10 cellular contexts compared by ENCODE assay signal in genomic region chr2:27716301-27717069, GRCh38. TPM values are rescaled to one million over a fixed set of nuclear protein-coding genes. Genes with fewer than 3 reads are reported as not detected.
DNase-seq lines count a peak whose midpoint lies in the region; ATAC-seq and TF ChIP-seq lines count a peak whose summit lies in the region.
"Had no signal": no experiment of that assay in that cellular context is flagged by ENCODE, and none has a peak within 500 bp of the region (broad histone marks: within the 10 kb centered on the region; RNA-seq: fewer than 3 reads in every experiment).

No MANE protein-coding gene starts in this region.

- DNase-seq in MM.1S (peak; percentile 31), endothelial cell (ENCODE audit: low spot score) (peak; percentile 31), natural killer cell (no peak), nucleus accumbens (lab: John Stamatoyannopoulos, UW) (no peak), OCI-M1 (lab: John Stamatoyannopoulos, UW) (no peak), COR-L47 (lab: John Stamatoyannopoulos, UW) (no peak)
- DNase-seq in effector CD8-positive, alpha-beta T cell (lab: John Stamatoyannopoulos, UW) = no peak
- DNase-seq: activated effector memory CD4-positive, alpha-beta T cell treated with Interleukin-2 at 50 U/mL for 16 hours; NCI-H1436 had no signal

- peaks cover 37 to 74% (median 62%) of the 10 kb centered on the region in 10 experiments for H3K4me1 ChIP-seq in BLaER1 treated with 17β-estradiol and CSF1 and Interleukin-3, amounts not matched to agents 10 nM and 100 nM
- peaks cover 17% of the 10 kb centered on the region for H3K4me1 ChIP-seq in MM.1S (ENCODE audit: low read length)

- H3K4me1 Mint-ChIP-seq in endothelial cell (ENCODE audit: unreplicated experiment) (peaks cover 25% of the 10 kb centered on the region), natural killer cell (peaks cover 16 to 18% of the 10 kb centered on the region in 2 donors)

- H3K27ac ChIP-seq in BLaER1 treated with 17β-estradiol and CSF1 and Interleukin-3, amounts not matched to agents 10 nM and 100 nM = peak overlapping the region in 3 of 11 experiments; percentile 33 to 47 (median 34); a peak in 7 of 22 replicates
- H3K27ac ChIP-seq in MM.1S (ENCODE audit: low read length) = peak overlapping the region; percentile 41; the same call in 1 of the 2 replicates

- H2AFZ ChIP-seq in MM.1S (ENCODE audit: low read length) = peak overlapping the region; percentile 68

- no peaks in the 10 kb centered on the region for H3K36me3 ChIP-seq in BLaER1 treated with 17β-estradiol and CSF1 and Interleukin-3, amounts not matched to agents 10 nM and 100 nM
- H3K36me3 ChIP-seq in MM.1S (replicated peaks; ENCODE audit: insufficient read depth, low read length) = no peaks in the 10 kb centered on the region

- H3K36me3 Mint-ChIP-seq in endothelial cell (ENCODE audit: low read depth, unreplicated experiment) = no peaks in the 10 kb centered on the region
- H3K36me3 Mint-ChIP-seq in natural killer cell = no peaks in the 10 kb centered on the region

- peaks cover 9% of the 10 kb centered on the region; the same call in 1 of the 2 replicates for H3F3A ChIP-seq in MM.1S (ENCODE audit: insufficient read depth, low read length)

- H3K4me3 Mint-ChIP-seq in endothelial cell (ENCODE audit: unreplicated experiment) (peak overlapping the region; percentile 79), natural killer cell (peak overlapping the region; percentile 70)

- H3K4me2 ChIP-seq in BLaER1 treated with 17β-estradiol and CSF1 and Interleukin-3, amounts not matched to agents 10 nM and 100 nM = peak overlapping the region; percentile 60 to 97 (median 87)
- H3K4me2 ChIP-seq in MM.1S (ENCODE audit: low read depth, low read length) = peak overlapping the region; percentile 97

- H4K20me1 ChIP-seq in BLaER1 treated with 17β-estradiol and CSF1 and Interleukin-3, amounts not matched to agents 10 nM and 100 nM = no peaks in the 10 kb centered on the region
- H4K20me1 ChIP-seq in MM.1S (ENCODE audit: insufficient read depth, low read length) = no peaks in the 10 kb centered on the region

- H3K27me3 ChIP-seq in BLaER1 treated with 17β-estradiol and CSF1 and Interleukin-3, amounts not matched to agents 10 nM and 100 nM = peaks cover 0 to 15% (median 12%) of the 10 kb centered on the region in 11 experiments; a peak in 15 of 22 replicates
- H3K27me3 ChIP-seq in MM.1S (replicated peaks; ENCODE audit: insufficient read depth, low read length) = no peaks in the 10 kb centered on the region

- H3K27me3 Mint-ChIP-seq in endothelial cell (ENCODE audit: unreplicated experiment) (peaks cover 12% of the 10 kb centered on the region), natural killer cell (ENCODE audit: low read depth in 2 of 2) (peaks cover 15 to 26% of the 10 kb centered on the region in 2 donors)

- H3K9me3 Mint-ChIP-seq in endothelial cell (ENCODE audit: unreplicated experiment) = no peaks in the 10 kb centered on the region
- no peaks in the 10 kb centered on the region for H3K9me3 Mint-ChIP-seq in natural killer cell

- no peaks in the 10 kb centered on the region for H3K9me3 ChIP-seq in BLaER1 treated with 17β-estradiol and CSF1 and Interleukin-3, amounts not matched to agents 10 nM and 100 nM (replicated peaks in 1 of 11)
- no peaks in the 10 kb centered on the region for H3K9me3 ChIP-seq in MM.1S (replicated peaks; ENCODE audit: insufficient read depth, low read length)

- H3K27ac Mint-ChIP-seq in endothelial cell (ENCODE audit: unreplicated experiment) (peak overlapping the region; percentile 6), natural killer cell (peak overlapping the region in 1 of 2 donors; percentile 76)

- intact Hi-C loops in natural killer cell (cut with micrococcal nuclease) = no loop called here

- H3K9me2 ChIP-seq in MM.1S (replicated peaks; ENCODE audit: insufficient read depth, low read length) = no peaks in the 10 kb centered on the region

- H3K79me2 ChIP-seq in MM.1S (ENCODE audit: low read length) = no peaks in the 10 kb centered on the region

- peak overlapping the region in 5 of 11 experiments; percentile 46 to 65 (median 51); a peak in 8 of 22 replicates for H3K9ac ChIP-seq in BLaER1 treated with 17β-estradiol and CSF1 and Interleukin-3, amounts not matched to agents 10 nM and 100 nM
- H3K9ac ChIP-seq in MM.1S (ENCODE audit: low read length) = peak overlapping the region; percentile 34

- no peak for TF ChIP-seq CTCF in MM.1S (IDR thresholded peaks at IDR 0.05; ENCODE audit: low read length)
- TF ChIP-seq CTCF in endothelial cell (IDR thresholded peaks at IDR 0.05; ENCODE audit: unreplicated experiment) = no peak
- no peak for TF ChIP-seq CTCF in natural killer cell (IDR thresholded peaks at IDR 0.05)

- ATAC-seq in natural killer cell = no peak

- peak overlapping the region in 2 of 10 experiments; percentile 31 to 42; a peak in 1 of 20 replicates for H3K4me3 ChIP-seq in BLaER1 treated with 17β-estradiol and CSF1 and Interleukin-3, amounts not matched to agents 10 nM and 100 nM
- peak overlapping the region; percentile 70 for H3K4me3 ChIP-seq in MM.1S (ENCODE audit: low read length)

RNA-seq across cellular contexts. Expression of gene SLC4A1AP, which starts 52.8 kb away (rescaled TPM):
- 19.8 TPM for total RNA-seq in endothelial cell (ENCODE audit: unreplicated experiment)
- 10 to 100 TPM; 22.0 to 26.0 (median 24.8) TPM for total RNA-seq in natural killer cell

RNA-seq across cellular contexts. Expression of gene SUPT7L, which starts 53.1 kb away (rescaled TPM):
- total RNA-seq in endothelial cell (ENCODE audit: unreplicated experiment) (39.1 TPM), natural killer cell (10 to 100 TPM; 52.2 to 53.7 (median 52.8) TPM)

RNA-seq across cellular contexts. Expression of gene MRPL33, which starts 55.0 kb away (rescaled TPM):
- total RNA-seq in endothelial cell (ENCODE audit: unreplicated experiment) = 52.0 TPM
- 10 to 100 TPM; 21.5 to 28.5 (median 27.3) TPM for total RNA-seq in natural killer cell

Comparison
In these comparisons a context has a peak if more than half of its experiments do, and no peak if none do; other contexts are left out.
1. DNase-seq: peak in MM.1S (single experiment) and endothelial cell (single experiment); none in natural killer cell (single experiment), nucleus accumbens (0 of 56), effector CD8-positive, alpha-beta T cell (single experiment), OCI-M1 (single experiment) and COR-L47 (single experiment).